Comparison of ENCODE assay signal across 1 cellular context in genomic region chr17:39598635-39599005, GRCh38.
TF ChIP-seq lines count a peak whose summit lies in the region.

No MANE protein-coding gene starts in this region.

TF ChIP-seq in endothelial cell of umbilical vein, 7 proteins besides CTCF, POLR2A, EP300 and RAD21:
- peak; percentile 46 for TF ChIP-seq EZH2 (IDR thresholded peaks at IDR 0.05; ENCODE audit: borderline replicate concordance, low read depth, low read length, severe bottlenecking)
- TF ChIP-seq MAX (IDR thresholded peaks at IDR 0.05; ENCODE audit: insufficient read depth, insufficient read length), result no peak
